In genomic region chr13:100506600-100507422, GRCh38 we compare ENCODE assay signal across 11 cellular contexts.
DNase-seq lines count a peak whose midpoint lies in the region; ATAC-seq and TF ChIP-seq lines count a peak whose summit lies in the region.
"Had no signal": no experiment of that assay in that cellular context is flagged by ENCODE, and none has a peak within 500 bp of the region (broad histone marks: within the 10 kb centered on the region; RNA-seq: fewer than 3 reads in every experiment).

No MANE protein-coding gene starts in this region.

- H3K27ac Mint-ChIP-seq in effector memory CD8-positive, alpha-beta T cell, result peak overlapping the region; percentile 92 to 95

- ATAC-seq in GM18502 (IDR thresholded peaks at IDR 0.05; ENCODE audit: poor library complexity, unreplicated experiment) (peak; percentile 56), HG02870 (IDR thresholded peaks at IDR 0.05; ENCODE audit: unreplicated experiment) (peak; percentile 34), HG03039 (IDR thresholded peaks at IDR 0.05; ENCODE audit: unreplicated experiment) (no peak), heart left ventricle (no peak)
- ATAC-seq in effector memory CD8-positive, alpha-beta T cell (replicated peaks), result peak; percentile 63
- ATAC-seq: PC-3 had no signal

- H3K36me3 Mint-ChIP-seq in effector memory CD8-positive, alpha-beta T cell (ENCODE audit: insufficient read depth), result no peaks in the 10 kb centered on the region
- H3K36me3 Mint-ChIP-seq: naive B cell had no signal

- intact Hi-C loops in heart left ventricle (cut with DNase I), result no loop called here

- H3K4me1 ChIP-seq in heart left ventricle, result peaks cover 0 to 15% (median 2%) of the 10 kb centered on the region in 12 donors
- H3K4me1 ChIP-seq: thyroid gland had no signal

- H3K27me3 Mint-ChIP-seq in effector memory CD8-positive, alpha-beta T cell, result no peaks in the 10 kb centered on the region

- no peak for TF ChIP-seq POLR2A in heart left ventricle (IDR thresholded peaks at IDR 0.05)

- no peaks in the 10 kb centered on the region for H3K36me3 ChIP-seq in heart left ventricle
- H3K36me3 ChIP-seq: thyroid gland had no signal

- peaks cover 15 to 19% of the 10 kb centered on the region in 2 donors for H3K4me1 Mint-ChIP-seq in effector memory CD8-positive, alpha-beta T cell (ENCODE audit: low read depth in 2 of 2)

- H3K27me3 ChIP-seq in heart left ventricle, result no peaks in the 10 kb centered on the region
- H3K27me3 ChIP-seq: thyroid gland had no signal

- H3K9me3 ChIP-seq in heart left ventricle, result no peaks in the 10 kb centered on the region
- H3K9me3 ChIP-seq: thyroid gland had no signal

- H3K4me3 Mint-ChIP-seq in effector memory CD8-positive, alpha-beta T cell, result peak overlapping the region; percentile 80 to 89

- no peaks in the 10 kb centered on the region for H3K9me3 Mint-ChIP-seq in effector memory CD8-positive, alpha-beta T cell
- H3K9me3 Mint-ChIP-seq: naive B cell had no signal

- WGBS in heart left ventricle, 4 donors, result 73 to 80% (median 76%) methylated on average over 9 of the region's 9 CpGs

- DNase-seq in NCI-H69 (lab: John Stamatoyannopoulos, UW) (peak; percentile 99), heart left ventricle (no peak), GM20000 (ENCODE audit: low spot score) (no peak)
- no peak for DNase-seq in effector memory CD8-positive, alpha-beta T cell
- DNase-seq in NK-92 treated with Interleukin-12 subunit alpha and Interleukin-12 subunit beta, amount 100 ng/mL, for 24 hours (lab: John Stamatoyannopoulos, UW), result no peak
- DNase-seq: naive B cell, PC-3, thyroid gland had no signal

- H3K4me3 ChIP-seq in heart left ventricle, result no peak overlapping the region
- H3K4me3 ChIP-seq: thyroid gland had no signal

- no peak overlapping the region for H3K27ac ChIP-seq in heart left ventricle
- H3K27ac ChIP-seq: thyroid gland had no signal

- TF ChIP-seq CTCF in heart left ventricle (IDR thresholded peaks at IDR 0.05) (no peak), GM20000 (IDR thresholded peaks at IDR 0.05; ENCODE audit: extremely low read depth, missing control alignments) (no peak)

Comparison
In these comparisons a context has a peak if more than half of its experiments do, and no peak if none do; other contexts are left out.
1. ATAC-seq: peak in GM18502 (single experiment), HG02870 (single experiment) and effector memory CD8-positive, alpha-beta T cell (single experiment); none in HG03039 (single experiment) and heart left ventricle (0 of 4).